ENCODE assay signal across 9 cellular contexts in genomic region chr10:78720091-78720490, GRCh38.
"Had no signal": no experiment of that assay in that cellular context is flagged by ENCODE, and none has a peak within 500 bp of the region (broad histone marks: within the 10 kb centered on the region; RNA-seq: fewer than 3 reads in every experiment).

No MANE protein-coding gene starts in this region.

- H3K27ac ChIP-seq: GM23248, HL-60 had no signal

- H3K4me3 ChIP-seq: GM23248, HAP-1, K562 had no signal

- H3K9me3 ChIP-seq: HAP-1 had no signal

- DNase-seq: GM23248, GOT3, HFFc6, IMR-90 had no signal

- ATAC-seq: HCT116, K562 had no signal

- H3K9ac ChIP-seq: GM23248 had no signal

- H3K4me1 ChIP-seq: HAP-1 had no signal

- H3K36me3 ChIP-seq: HAP-1 had no signal

- FAIRE-seq: H54, K562 had no signal
